ENCODE assay signal across 18 cellular contexts in the genomic region with DNA sequence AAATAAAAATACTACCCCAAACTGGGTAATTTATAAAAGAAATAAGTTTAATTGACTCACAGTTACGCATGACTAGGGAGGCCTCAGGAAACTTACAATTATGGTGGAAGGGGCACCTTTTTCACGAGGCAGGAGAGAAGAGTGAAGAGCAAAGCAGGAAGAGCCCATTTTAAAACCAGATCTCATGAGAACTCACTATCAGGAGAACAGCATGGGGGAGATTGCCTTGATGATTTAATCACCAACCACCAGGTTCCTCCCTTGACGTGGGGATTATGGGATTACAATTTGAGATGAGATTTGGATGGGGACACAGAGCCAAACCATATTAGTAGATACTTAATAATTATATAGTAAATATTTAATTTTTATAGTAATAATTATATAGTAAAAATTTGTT.
"Had no signal": no experiment of that assay in that cellular context is flagged by ENCODE, and none has a peak within 500 bp of the region (broad histone marks: within the 10 kb centered on the region; RNA-seq: fewer than 3 reads in every experiment).

No MANE protein-coding gene starts in this region.

- ATAC-seq: activated CD8-positive, alpha-beta memory T cell treated with anti-CD3 and anti-CD28 coated beads, Interleukin-2, amount 10 ng/mL, durations not matched to agents 7 days and 5 days; natural killer cell had no signal

- H3K27ac ChIP-seq: gastroesophageal sphincter, uterus had no signal

- H3K36me3 ChIP-seq: uterus had no signal

- H3K9me3 ChIP-seq: gastroesophageal sphincter, heart left ventricle, uterus had no signal

- DNase-seq: activated B cell treated with CpG ODN at 0.5 μM for 24 hours; activated CD4-positive, alpha-beta memory T cell treated with anti-CD3 and anti-CD28 coated beads, Interleukin-2, amount 10 ng/mL, durations not matched to agents 7 days and 5 days; activated CD4-positive, alpha-beta T cell treated with anti-CD3 and anti-CD28 coated beads for 4 hours; activated CD8-positive, alpha-beta memory T cell treated with anti-CD3 and anti-CD28 coated beads, Interleukin-2, amount 10 ng/mL, durations not matched to agents 7 days and 5 days; cortex of kidney; immature natural killer cell; kidney glomerular epithelial cell; left ventricle myocardium superior; natural killer cell; posterior cingulate gyrus; stimulated activated CD8-positive, alpha-beta memory T cell treated with anti-CD3 and anti-CD28 coated beads, Interleukin-4, amount 100 ng/mL, for 48 hours; stimulated activated naive CD4-positive, alpha-beta T cell treated with Interleukin-2 at 50 U/mL for 16 hours; uterus had no signal

- H3K27me3 Mint-ChIP-seq: activated B cell treated with CpG ODN at 0.5 μM for 24 hours; activated CD4-positive, alpha-beta memory T cell treated with anti-CD3 and anti-CD28 coated beads, Interleukin-2, amount 10 ng/mL, durations not matched to agents 7 days and 5 days; activated CD8-positive, alpha-beta memory T cell treated with anti-CD3 and anti-CD28 coated beads, Interleukin-2, amount 10 ng/mL, durations not matched to agents 7 days and 5 days; activated naive CD8-positive, alpha-beta T cell; central memory CD8-positive, alpha-beta T cell had no signal

- H3K4me3 Mint-ChIP-seq: activated B cell treated with CpG ODN at 0.5 μM for 24 hours; activated CD4-positive, alpha-beta memory T cell treated with anti-CD3 and anti-CD28 coated beads, Interleukin-2, amount 10 ng/mL, durations not matched to agents 7 days and 5 days; activated CD8-positive, alpha-beta memory T cell treated with anti-CD3 and anti-CD28 coated beads, Interleukin-2, amount 10 ng/mL, durations not matched to agents 7 days and 5 days; activated naive CD8-positive, alpha-beta T cell; central memory CD8-positive, alpha-beta T cell; immature natural killer cell; natural killer cell had no signal

- H3K4me3 ChIP-seq: gastroesophageal sphincter, heart left ventricle, tibial nerve, uterus had no signal

- H3K4me1 ChIP-seq: gastroesophageal sphincter, uterus had no signal

- H3K9me3 Mint-ChIP-seq: activated B cell treated with CpG ODN at 0.5 μM for 24 hours; central memory CD8-positive, alpha-beta T cell; immature natural killer cell; natural killer cell had no signal

- H3K27me3 ChIP-seq: gastroesophageal sphincter, heart left ventricle, tibial nerve, uterus had no signal

- H3K27ac Mint-ChIP-seq: activated B cell treated with CpG ODN at 0.5 μM for 24 hours; activated CD4-positive, alpha-beta memory T cell treated with anti-CD3 and anti-CD28 coated beads, Interleukin-2, amount 10 ng/mL, durations not matched to agents 7 days and 5 days; activated CD8-positive, alpha-beta memory T cell treated with anti-CD3 and anti-CD28 coated beads, Interleukin-2, amount 10 ng/mL, durations not matched to agents 7 days and 5 days; activated naive CD8-positive, alpha-beta T cell had no signal
